ENCODE assay signal across 15 cellular contexts in the genomic region with DNA sequence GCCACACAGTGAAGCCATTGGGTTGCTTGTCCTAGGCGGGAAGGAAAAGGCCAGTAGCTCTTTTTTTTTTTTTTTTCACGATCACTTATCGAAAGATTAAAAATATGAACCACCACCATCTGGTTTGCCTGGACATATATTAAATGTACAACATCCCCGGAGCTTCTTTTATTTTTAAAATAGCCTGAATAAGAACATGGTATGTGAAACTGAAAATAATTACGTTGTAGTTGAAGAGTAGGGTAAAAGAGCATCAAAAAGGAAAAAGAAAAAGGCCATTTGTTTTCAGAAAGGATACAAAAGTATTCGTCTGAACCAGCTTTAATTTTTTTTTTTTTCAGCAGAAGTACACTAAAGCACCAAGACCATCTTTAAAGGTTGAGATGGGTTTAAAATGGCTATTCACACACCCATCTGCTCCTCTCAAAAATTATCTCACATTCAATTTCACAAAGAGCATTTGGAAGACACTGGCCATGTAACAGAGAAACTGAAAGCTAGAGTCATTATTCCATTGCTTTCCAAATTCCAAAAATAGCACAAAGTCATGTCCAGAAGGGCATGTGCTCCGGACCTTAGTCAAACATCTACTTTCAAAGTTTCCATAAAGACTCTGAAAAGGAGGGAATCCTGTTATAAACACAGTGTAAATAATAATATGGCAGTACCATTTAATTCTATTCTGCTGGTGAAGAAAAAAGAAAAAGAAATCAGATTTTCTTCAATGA.
"Had no signal": no experiment of that assay in that cellular context is flagged by ENCODE, and none has a peak within 500 bp of the region (broad histone marks: within the 10 kb centered on the region; RNA-seq: fewer than 3 reads in every experiment).

No MANE protein-coding gene starts in this region.

- H3K4me3 ChIP-seq: ascending aorta, gastrocnemius medialis, smooth muscle cell, thyroid gland had no signal

- FAIRE-seq: bronchial epithelial cell, urothelium cell line had no signal

- ATAC-seq: activated CD8-positive, alpha-beta memory T cell treated with anti-CD3 and anti-CD28 coated beads, Interleukin-2, amount 10 ng/mL, durations not matched to agents 7 days and 5 days; gastrocnemius medialis; left colon had no signal

- DNase-seq: activated CD4-positive, alpha-beta T cell treated with anti-CD3 and anti-CD28 coated beads for 1 hour; activated CD4-positive, alpha-beta T cell treated with anti-CD3 and anti-CD28 coated beads, Interleukin-2, amount 50 U/mL, for 48 hours; activated CD8-positive, alpha-beta memory T cell treated with anti-CD3 and anti-CD28 coated beads, Interleukin-2, amount 10 ng/mL, durations not matched to agents 7 days and 5 days; activated gamma-delta T cell treated with Interleukin-2 at 50 U/mL for 16 hours; activated naive CD8-positive, alpha-beta T cell treated with anti-CD3 and anti-CD28 coated beads, Interleukin-2, amount 10 ng/mL, durations not matched to agents 7 days and 5 days; activated T-cell treated with anti-CD3 and anti-CD28 coated beads, Interleukin-2, amount 50 U/mL, for 24 hours; gastrocnemius medialis; hypothalamus; left colon; SW 1271; thyroid gland had no signal
